ENCODE assay signal across 16 cellular contexts in the genomic region with DNA sequence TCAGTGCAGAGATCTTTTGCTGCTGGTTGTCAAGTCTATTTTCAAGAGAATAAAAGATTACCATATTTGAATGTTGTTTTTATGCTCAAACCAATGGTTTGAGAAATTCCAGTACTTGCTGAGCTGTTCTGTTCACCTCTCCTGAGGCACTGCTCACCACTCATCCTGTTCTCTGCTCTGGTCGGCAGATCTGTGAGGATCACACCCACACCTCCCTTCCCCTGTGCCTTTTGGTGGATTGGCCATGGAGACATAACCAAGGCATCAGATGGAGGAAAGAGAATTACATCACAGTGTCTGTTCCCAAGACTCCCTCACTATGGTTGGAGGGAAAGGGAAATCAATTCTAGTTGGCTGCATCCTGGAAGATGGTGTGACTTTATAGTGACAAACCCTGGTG.
A peak's percentile ranks its signal among the peaks of the same experiment; 100 is the strongest.
DNase-seq lines count a peak whose midpoint lies in the region; ATAC-seq and TF ChIP-seq lines count a peak whose summit lies in the region.
"Had no signal": no experiment of that assay in that cellular context is flagged by ENCODE, and none has a peak within 500 bp of the region (broad histone marks: within the 10 kb centered on the region; RNA-seq: fewer than 3 reads in every experiment).

No MANE protein-coding gene starts in this region.

- no peak for TF ChIP-seq POLR2A in ovary (IDR thresholded peaks at IDR 0.05)

- DNase-seq in EH (ENCODE audit: low read depth) (peak; percentile 38), OCI-M1 (lab: John Stamatoyannopoulos, UW) (peak; percentile 36), fibroblast of mammary gland (ENCODE audit: low read depth) (peak; percentile 47), progenitor cell of endocrine pancreas (ENCODE audit: low spot score, unreplicated experiment) (no peak), ovary (no peak), upper lobe of right lung (no peak), hepatic stellate cell (ENCODE audit: low spot score) (no peak)
- DNase-seq: activated CD4-positive, alpha-beta T cell treated with anti-CD3 and anti-CD28 coated beads, Interleukin-2, amount 10 ng/mL, durations not matched to agents 7 days and 5 days; H7; NCI-H446; SHP77 treated with DMSO at 0.1 percent for 48 hours; stimulated activated CD4-positive, alpha-beta T cell treated with anti-CD3 and anti-CD28 coated beads, Interleukin-1b, Interleukin-23, amount 100 ng/mL, for 48 hours had no signal

- H3K36me3 ChIP-seq in ovary (no peaks in the 10 kb centered on the region), upper lobe of right lung (no peaks in the 10 kb centered on the region)

- 59 to 74% (median 64%) methylated on average over 1 of the region's 1 CpG for WGBS in ovary, 3 donors

- H3K4me3 Mint-ChIP-seq in progenitor cell of endocrine pancreas (ENCODE audit: low read depth) = no peak overlapping the region
- H3K4me3 Mint-ChIP-seq: activated CD4-positive, alpha-beta T cell treated with anti-CD3 and anti-CD28 coated beads, Interleukin-2, amount 10 ng/mL, durations not matched to agents 7 days and 5 days had no signal

- no peak for ATAC-seq in upper lobe of right lung
- ATAC-seq in GM19467 (IDR thresholded peaks at IDR 0.05; ENCODE audit: unreplicated experiment) = no peak
- ATAC-seq: K562 had no signal

- H3K4me3 ChIP-seq in fibroblast of mammary gland (ENCODE audit: control insufficient read depth, low read depth, low read length) = no peak overlapping the region
- H3K4me3 ChIP-seq in ovary = no peak overlapping the region
- no peak overlapping the region for H3K4me3 ChIP-seq in upper lobe of right lung
- H3K4me3 ChIP-seq: hepatocyte, K562 had no signal

- intact Hi-C loops in ovary (cut with DNase I) = no loop called here
- intact Hi-C loops in upper lobe of right lung (cut with DNase I) = no loop called here

- H3K4me1 ChIP-seq in ovary (ENCODE audit: insufficient read depth) (peaks cover 2% of the 10 kb centered on the region), upper lobe of right lung (no peaks in the 10 kb centered on the region)

- H3K4me1 Mint-ChIP-seq in progenitor cell of endocrine pancreas (ENCODE audit: low read depth) = peaks cover 34% of the 10 kb centered on the region
- H3K4me1 Mint-ChIP-seq: activated CD4-positive, alpha-beta T cell treated with anti-CD3 and anti-CD28 coated beads, Interleukin-2, amount 10 ng/mL, durations not matched to agents 7 days and 5 days had no signal

- H3K27ac ChIP-seq in ovary = no peak overlapping the region
- H3K27ac ChIP-seq in upper lobe of right lung = no peak overlapping the region
- H3K27ac ChIP-seq: epithelial cell of prostate, hepatocyte had no signal

- H3K36me3 Mint-ChIP-seq in progenitor cell of endocrine pancreas (ENCODE audit: insufficient read depth) = no peaks in the 10 kb centered on the region

- TF ChIP-seq CTCF in fibroblast of mammary gland (conservative IDR thresholded peaks at IDR 0.05; ENCODE audit: control insufficient read depth, insufficient read depth, low read depth, low read length) (no peak), progenitor cell of endocrine pancreas (IDR thresholded peaks at IDR 0.05; ENCODE audit: unreplicated experiment) (no peak), ovary (IDR thresholded peaks at IDR 0.05) (no peak), upper lobe of right lung (IDR thresholded peaks at IDR 0.05) (no peak)

- no peaks in the 10 kb centered on the region for H3K9me3 ChIP-seq in ovary
- no peaks in the 10 kb centered on the region for H3K9me3 ChIP-seq in upper lobe of right lung

- H3K27me3 ChIP-seq in ovary (no peaks in the 10 kb centered on the region), upper lobe of right lung (no peaks in the 10 kb centered on the region)
- H3K27me3 ChIP-seq: hepatocyte had no signal

- H3K9me3 Mint-ChIP-seq in progenitor cell of endocrine pancreas (ENCODE audit: low read depth) = no peaks in the 10 kb centered on the region
- H3K9me3 Mint-ChIP-seq: activated CD4-positive, alpha-beta T cell treated with anti-CD3 and anti-CD28 coated beads, Interleukin-2, amount 10 ng/mL, durations not matched to agents 7 days and 5 days had no signal

- H3K27me3 Mint-ChIP-seq in progenitor cell of endocrine pancreas = no peaks in the 10 kb centered on the region
- H3K27me3 Mint-ChIP-seq: activated CD4-positive, alpha-beta T cell treated with anti-CD3 and anti-CD28 coated beads, Interleukin-2, amount 10 ng/mL, durations not matched to agents 7 days and 5 days had no signal

- peak overlapping the region; percentile 83 for H3K27ac Mint-ChIP-seq in progenitor cell of endocrine pancreas
- H3K27ac Mint-ChIP-seq: activated CD4-positive, alpha-beta T cell treated with anti-CD3 and anti-CD28 coated beads, Interleukin-2, amount 10 ng/mL, durations not matched to agents 7 days and 5 days had no signal

- no peak for TF ChIP-seq EP300 in ovary (IDR thresholded peaks at IDR 0.05)

Comparison
In these comparisons a context has a peak if more than half of its experiments do, and no peak if none do; other contexts are left out.
1. DNase-seq: peak in EH (single experiment), OCI-M1 (single experiment) and fibroblast of mammary gland (single experiment); none in progenitor cell of endocrine pancreas (single experiment), ovary (0 of 5), upper lobe of right lung (single experiment) and hepatic stellate cell (single experiment).